Comparison of ENCODE assay signal across 34 cellular contexts in the genomic region with DNA sequence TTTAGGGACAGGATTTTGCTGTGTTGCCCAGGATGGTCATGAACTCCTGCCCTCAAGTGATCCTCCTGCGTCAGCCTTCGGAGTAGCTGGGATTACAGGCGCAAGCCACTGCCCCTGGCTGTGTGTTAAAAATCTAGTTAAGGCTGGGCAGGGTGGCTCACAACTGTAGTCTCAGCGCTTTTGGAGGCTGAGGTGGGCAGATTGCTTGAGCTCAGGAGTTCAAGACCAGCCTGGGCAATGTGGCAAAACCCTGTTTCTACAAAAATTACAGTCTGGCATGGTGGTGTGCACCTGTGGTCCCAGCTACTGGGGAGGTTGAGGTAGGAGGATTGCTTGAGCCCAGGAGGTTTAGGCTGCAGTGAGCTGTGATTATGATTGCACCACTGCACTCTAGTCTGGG.
"Had no signal": no experiment of that assay in that cellular context is flagged by ENCODE, and none has a peak within 500 bp of the region (broad histone marks: within the 10 kb centered on the region; RNA-seq: fewer than 3 reads in every experiment).

No MANE protein-coding gene starts in this region.

- H3K9me3 Mint-ChIP-seq: activated B cell treated with CpG ODN at 0.5 μM for 24 hours; activated CD4-positive, alpha-beta memory T cell treated with anti-CD3 and anti-CD28 coated beads for 36 hours; activated CD4-positive, alpha-beta T cell treated with anti-CD3 and anti-CD28 coated beads, Interleukin-2, amount 10 ng/mL, durations not matched to agents 24 days and 14 days; activated naive CD4-positive, alpha-beta T cell treated with anti-CD3 and anti-CD28 coated beads for 36 hours; activated naive CD4-positive, alpha-beta T cell treated with anti-CD3 and anti-CD28 coated beads, Interleukin-2, amount 50 U/mL, for 72 hours; activated naive CD8-positive, alpha-beta T cell treated with anti-CD3 and anti-CD28 coated beads for 36 hours; activated T-cell treated with anti-CD3 and anti-CD28 coated beads, Interleukin-2, amount 50 U/mL, for 4 hours; activated T-cell treated with anti-CD3 and anti-CD28 coated beads, Interleukin-2, amount 50 U/mL, for 72 hours; activated T-helper 1 cell treated with anti-CD3 and anti-CD28 coated beads, Interleukin-12 subunit alpha, Interleukin-12 subunit beta, Interleukin-2, Interleukin-4 antibody, amounts not matched to agents 30 ng/mL and 10 ng/mL and 1 ng/mL, durations not matched to agents 14 hours and 24 hours and 36 hours; activated T-helper 17 cell treated with anti-CD3 and anti-CD28 coated beads, Interleukin-2, amount 50 U/mL, for 72 hours; T-cell had no signal

- H3K27me3 Mint-ChIP-seq: activated B cell treated with CpG ODN at 0.5 μM for 24 hours; activated CD4-positive, alpha-beta memory T cell treated with anti-CD3 and anti-CD28 coated beads for 36 hours; activated CD4-positive, alpha-beta T cell treated with anti-CD3 and anti-CD28 coated beads, Interleukin-2, amount 10 ng/mL, durations not matched to agents 24 days and 14 days; activated naive CD8-positive, alpha-beta T cell treated with anti-CD3 and anti-CD28 coated beads for 36 hours; activated T-helper 17 cell treated with anti-CD3 and anti-CD28 coated beads, Interleukin-2, amount 50 U/mL, for 72 hours; T-cell; T-helper 17 cell had no signal

- H3K4me1 Mint-ChIP-seq: activated B cell treated with CpG ODN at 0.5 μM for 24 hours; activated T-helper 17 cell treated with anti-CD3 and anti-CD28 coated beads, Interleukin-2, amount 50 U/mL, for 72 hours; T-cell; T-helper 17 cell had no signal

- H3K27ac Mint-ChIP-seq: activated B cell treated with CpG ODN at 0.5 μM for 24 hours; activated CD4-positive, alpha-beta T cell treated with anti-CD3 and anti-CD28 coated beads, Interleukin-2, amount 10 ng/mL, durations not matched to agents 24 days and 14 days had no signal

- ATAC-seq: activated T-cell treated with anti-CD3 and anti-CD28 coated beads, Interleukin-2, amount 50 U/mL, for 4 hours; body of pancreas; T-cell; T-helper 17 cell had no signal

- H3K27ac ChIP-seq: adrenal gland, body of pancreas, brain microvascular endothelial cell, breast epithelium, VCaP had no signal

- H3K4me3 Mint-ChIP-seq: activated B cell treated with CpG ODN at 0.5 μM for 24 hours; activated CD4-positive, alpha-beta memory T cell treated with anti-CD3 and anti-CD28 coated beads for 36 hours; activated CD4-positive, alpha-beta T cell treated with anti-CD3 and anti-CD28 coated beads, Interleukin-2, amount 10 ng/mL, durations not matched to agents 24 days and 14 days; activated naive CD4-positive, alpha-beta T cell treated with anti-CD3 and anti-CD28 coated beads for 36 hours; activated naive CD8-positive, alpha-beta T cell treated with anti-CD3 and anti-CD28 coated beads for 36 hours; activated T-cell treated with anti-CD3 and anti-CD28 coated beads, Interleukin-2, amount 50 U/mL, for 4 hours; activated T-cell treated with anti-CD3 and anti-CD28 coated beads, Interleukin-2, amount 50 U/mL, for 72 hours; activated T-helper 1 cell treated with anti-CD3 and anti-CD28 coated beads, Interleukin-12 subunit alpha, Interleukin-12 subunit beta, Interleukin-2, Interleukin-4 antibody, amounts not matched to agents 30 ng/mL and 10 ng/mL and 1 ng/mL, durations not matched to agents 14 hours and 24 hours and 36 hours; activated T-helper 17 cell treated with anti-CD3 and anti-CD28 coated beads, Interleukin-2, amount 50 U/mL, for 72 hours; T-cell; T-helper 17 cell had no signal

- FAIRE-seq: astrocyte, colon, TTC549 had no signal

- DNase-seq: activated B cell treated with CpG ODN at 0.5 μM for 24 hours; activated CD4-positive, alpha-beta memory T cell treated with anti-CD3 and anti-CD28 coated beads for 36 hours; activated CD4-positive, alpha-beta T cell treated with anti-CD3 and anti-CD28 coated beads for 4 hours; activated CD4-positive, alpha-beta T cell treated with anti-CD3 and anti-CD28 coated beads, Interleukin-2, amount 10 ng/mL, durations not matched to agents 24 days and 14 days; activated CD4-positive, alpha-beta T cell treated with anti-CD3 and anti-CD28 coated beads, Interleukin-2, amount 50 U/mL, for 1 hour; activated CD4-positive, alpha-beta T cell treated with anti-CD3 and anti-CD28 coated beads, Interleukin-2, amount 50 U/mL, for 4 hours; activated CD4-positive, CD25-positive, alpha-beta regulatory T cell treated with anti-CD3 and anti-CD28 coated beads, Interleukin-2, amount 50 U/mL, for 72 hours; activated CD8-positive, alpha-beta memory T cell treated with anti-CD3 and anti-CD28 coated beads, Interleukin-2, amount 50 U/mL, for 4 hours; activated effector memory CD4-positive, alpha-beta T cell treated with anti-CD3 and anti-CD28 coated beads, Interleukin-2, amount 50 U/mL, for 16 hours; activated gamma-delta T cell treated with Interleukin-2 at 50 U/mL for 16 hours; activated naive CD4-positive, alpha-beta T cell; activated naive CD4-positive, alpha-beta T cell treated with anti-CD3 and anti-CD28 coated beads for 36 hours; activated naive CD4-positive, alpha-beta T cell treated with anti-CD3 and anti-CD28 coated beads, Interleukin-2, amount 50 U/mL, for 16 hours; activated naive CD8-positive, alpha-beta T cell treated with anti-CD3 and anti-CD28 coated beads for 36 hours; activated T-cell treated with anti-CD3 and anti-CD28 coated beads for 4 hours; activated T-cell treated with anti-CD3 and anti-CD28 coated beads, Interleukin-2, amount 50 U/mL, for 4 hours; activated T-cell treated with anti-CD3 and anti-CD28 coated beads, Interleukin-2, amount 50 U/mL, for 72 hours; adrenal gland; amniotic stem cell; aorta; body of pancreas; brain microvascular endothelial cell; central memory CD4-positive, alpha-beta T cell; T-cell; T-helper 17 cell; T-helper 9 cell had no signal
